ENCODE assay signal across 12 cellular contexts in genomic region chr1:10634428-10635384, GRCh38.
A peak's percentile ranks its signal among the peaks of the same experiment; 100 is the strongest.
DNase-seq lines count a peak whose midpoint lies in the region; ATAC-seq and TF ChIP-seq lines count a peak whose summit lies in the region.
"Had no signal": no experiment of that assay in that cellular context is flagged by ENCODE, and none has a peak within 500 bp of the region (broad histone marks: within the 10 kb centered on the region; RNA-seq: fewer than 3 reads in every experiment).

No MANE protein-coding gene starts in this region.

- no peak for ATAC-seq in GM21423 (IDR thresholded peaks at IDR 0.05; ENCODE audit: unreplicated experiment)
- no peak for ATAC-seq in HG03469 (IDR thresholded peaks at IDR 0.05; ENCODE audit: unreplicated experiment)

- DNase-seq in A172 (ENCODE audit: low spot score) (peak; percentile 8), LNCaP clone FGC (ENCODE audit: low read depth) (no peak), epithelial cell of prostate (ENCODE audit: low read depth, low spot score) (no peak), pons (ENCODE audit: low spot score) (no peak), NCI-H510A treated with DMSO at 0.1 percent for 48 hours (lab: John Stamatoyannopoulos, UW) (no peak)
- DNase-seq: activated CD4-positive, alpha-beta T cell treated with anti-CD3 and anti-CD28 coated beads, Interleukin-2, amount 50 U/mL, for 1 hour; activated naive CD8-positive, alpha-beta T cell treated with anti-CD3 and anti-CD28 coated beads for 36 hours; RPMI8226; stimulated activated CD4-positive, alpha-beta T cell treated with anti-CD3 and anti-CD28 coated beads, Interleukin-4, amount 100 ng/mL, for 24 hours had no signal

- no peak overlapping the region for H3K9ac ChIP-seq in muscle layer of colon (ENCODE audit: low read length)

- H3K9me3 ChIP-seq in muscle layer of colon (ENCODE audit: low read length): no peaks in the 10 kb centered on the region

- peaks cover 5% of the 10 kb centered on the region for H3K36me3 ChIP-seq in muscle layer of colon (ENCODE audit: insufficient read depth, low read length)

- 0 out of 2 replicates have a peak, but pooled peaks have one; percentile 3 for TF ChIP-seq CTCF in LNCaP clone FGC (IDR thresholded peaks at IDR 0.05; ENCODE audit: control insufficient read depth, extremely low read depth, insufficient read depth)

- no peaks in the 10 kb centered on the region for H3K27me3 ChIP-seq in muscle layer of colon (ENCODE audit: control insufficient read depth in 1 of 2, insufficient read depth in 2 of 2, low read length in 2 of 2)

- H3K27ac ChIP-seq in epithelial cell of prostate (peak overlapping the region; percentile 99), muscle layer of colon (ENCODE audit: low read depth, low read length) (peak overlapping the region; percentile 78)

- H3K4me3 ChIP-seq in LNCaP clone FGC (ENCODE audit: low read depth, low read length) (no peak overlapping the region), muscle layer of colon (ENCODE audit: low read depth in 1 of 2, low read length in 2 of 2) (no peak overlapping the region)

- peaks cover 38% of the 10 kb centered on the region for H3K4me1 ChIP-seq in muscle layer of colon (ENCODE audit: insufficient read depth, low read length)
